16 cellular contexts compared by ENCODE assay signal in genomic region chr6:163530406-163530805, GRCh38.
DNase-seq lines count a peak whose midpoint lies in the region; ATAC-seq, FAIRE-seq and TF ChIP-seq lines count a peak whose summit lies in the region.
"Had no signal": no experiment of that assay in that cellular context is flagged by ENCODE, and none has a peak within 500 bp of the region (broad histone marks: within the 10 kb centered on the region; RNA-seq: fewer than 3 reads in every experiment).

No MANE protein-coding gene starts in this region.

- TF ChIP-seq CTCF in astrocyte (IDR thresholded peaks at IDR 0.05; ENCODE audit: insufficient read depth, low read depth, low read length) (no peak), smooth muscle cell (IDR thresholded peaks at IDR 0.05; ENCODE audit: borderline replicate concordance, insufficient read depth, poor library complexity, severe bottlenecking) (no peak)

- DNase-seq in right cardiac atrium (no peak), Right ventricle myocardium superior (no peak), astrocyte (ENCODE audit: low read depth) (peak; percentile 52), mesenchymal stem cell (no peak), smooth muscle cell (lab: John Stamatoyannopoulos, UW; ENCODE audit: unreplicated experiment) (no peak), MV-4-11 (lab: John Stamatoyannopoulos, UW) (no peak)
- no peak for DNase-seq in activated CD4-positive, alpha-beta T cell treated with anti-CD3 and anti-CD28 coated beads, Interleukin-2, amount 10 ng/mL, durations not matched to agents 7 days and 5 days
- DNase-seq: CD4-positive, alpha-beta T cell; DMS79 treated with DMSO at 0.1 percent for 48 hours; GF-D8; NCI-H1436 treated with DMSO at 0.1 percent for 48 hours; NCI-H2107; NCI-H345 had no signal

- peaks cover 10% of the 10 kb centered on the region for H3K4me1 ChIP-seq in right cardiac atrium (ENCODE audit: control insufficient read depth, insufficient read depth, low read length)
- peaks cover 72% of the 10 kb centered on the region for H3K4me1 ChIP-seq in astrocyte (ENCODE audit: insufficient read depth, low read length)
- peaks cover 7% of the 10 kb centered on the region for H3K4me1 ChIP-seq in mesenchymal stem cell (ENCODE audit: control insufficient read depth, insufficient read depth, low read depth, low read length)
- peaks cover 35% of the 10 kb centered on the region for H3K4me1 ChIP-seq in smooth muscle cell (ENCODE audit: low read depth)

- H3K27ac ChIP-seq in right cardiac atrium (ENCODE audit: low read length), result peak overlapping the region; percentile 45
- peak overlapping the region; percentile 81 for H3K27ac ChIP-seq in astrocyte (ENCODE audit: low read depth, low read length)
- peak overlapping the region; percentile 45 for H3K27ac ChIP-seq in mesenchymal stem cell (ENCODE audit: low read length, poor library complexity, severe bottlenecking)
- H3K27ac ChIP-seq in smooth muscle cell (ENCODE audit: low read depth), result peak overlapping the region; percentile 60

- H3K4ac ChIP-seq in mesenchymal stem cell (ENCODE audit: low read depth in 1 of 2, low read length in 2 of 2), result no peak overlapping the region

- peaks cover 16% of the 10 kb centered on the region for H3F3A ChIP-seq in smooth muscle cell (ENCODE audit: low read depth)

- H4K91ac ChIP-seq in mesenchymal stem cell (ENCODE audit: low read length), result no peak overlapping the region

- CTCF ChIA-PET in activated CD4-positive, alpha-beta T cell treated with anti-CD3 and anti-CD28 coated beads, Interleukin-2, amount 10 ng/mL, durations not matched to agents 7 days and 5 days (lab: Charles Lee), result interaction anchor here (1.0 kb wide), 1 partner anchor 14 kb away, joined by 4 read pairs; no protein-coding TSS in a partner anchor

- peak overlapping the region; percentile 4 for H3K4me3 Mint-ChIP-seq in astrocyte (ENCODE audit: unreplicated experiment)
- H3K4me3 Mint-ChIP-seq in activated CD4-positive, alpha-beta T cell treated with anti-CD3 and anti-CD28 coated beads, Interleukin-2, amount 10 ng/mL, durations not matched to agents 7 days and 5 days, result no peak overlapping the region
- H3K4me3 Mint-ChIP-seq: B cell; CD4-positive, alpha-beta T cell had no signal

- H3K4me1 Mint-ChIP-seq in astrocyte (ENCODE audit: low read depth, unreplicated experiment), result peaks cover 80% of the 10 kb centered on the region
- no peaks in the 10 kb centered on the region for H3K4me1 Mint-ChIP-seq in activated CD4-positive, alpha-beta T cell treated with anti-CD3 and anti-CD28 coated beads, Interleukin-2, amount 10 ng/mL, durations not matched to agents 7 days and 5 days

- H3K79me1 ChIP-seq in mesenchymal stem cell (replicated peaks; ENCODE audit: low read length, poor library complexity, severe bottlenecking), result no peaks in the 10 kb centered on the region

- POLR2A ChIA-PET in activated CD4-positive, alpha-beta T cell treated with anti-CD3 and anti-CD28 coated beads, Interleukin-2, amount 10 ng/mL, durations not matched to agents 7 days and 5 days (lab: Charles Lee), result no interaction called here

- H3K4me2 ChIP-seq in astrocyte (ENCODE audit: low read length) (peak overlapping the region; percentile 71), mesenchymal stem cell (ENCODE audit: low read length, poor library complexity, severe bottlenecking) (no peak overlapping the region), smooth muscle cell (peak overlapping the region; percentile 71)

- H3K27me3 Mint-ChIP-seq in astrocyte (ENCODE audit: low read depth, unreplicated experiment), result no peaks in the 10 kb centered on the region
- H3K27me3 Mint-ChIP-seq in activated CD4-positive, alpha-beta T cell treated with anti-CD3 and anti-CD28 coated beads, Interleukin-2, amount 10 ng/mL, durations not matched to agents 7 days and 5 days, result no peaks in the 10 kb centered on the region
- H3K27me3 Mint-ChIP-seq: B cell; CD4-positive, alpha-beta T cell had no signal

- H3K14ac ChIP-seq in mesenchymal stem cell (ENCODE audit: low read length in 2 of 2), result no peak overlapping the region

- no peak overlapping the region for H3K4me3 ChIP-seq in right cardiac atrium (ENCODE audit: low read length)
- H3K4me3 ChIP-seq in astrocyte (ENCODE audit: insufficient read depth, low read depth, low read length), result peak overlapping the region; percentile 8
- H3K4me3 ChIP-seq in mesenchymal stem cell (ENCODE audit: insufficient read depth in 1 of 2, low read depth in 1 of 2, low read length in 2 of 2), result peak overlapping the region in 1 of 2 experiments; percentile 42
- no peak overlapping the region for H3K4me3 ChIP-seq in smooth muscle cell

- no peak overlapping the region for H3K23ac ChIP-seq in mesenchymal stem cell (ENCODE audit: low read length in 2 of 2)

- peaks cover 3% of the 10 kb centered on the region for H3K36me3 ChIP-seq in astrocyte (ENCODE audit: insufficient read depth, low read length)
- no peaks in the 10 kb centered on the region for H3K36me3 ChIP-seq in mesenchymal stem cell (ENCODE audit: control insufficient read depth in 1 of 2, insufficient read depth in 2 of 2, low read depth in 1 of 2, low read length in 2 of 2)
- no peaks in the 10 kb centered on the region for H3K36me3 ChIP-seq in smooth muscle cell (ENCODE audit: low read depth)

- no peak overlapping the region for H2BK120ac ChIP-seq in mesenchymal stem cell (ENCODE audit: low read depth, low read length)

- no peak for FAIRE-seq in astrocyte (lab: Jason Lieb, UNC)
- FAIRE-seq: H1 had no signal

- H3K9me3 ChIP-seq in right cardiac atrium (ENCODE audit: control insufficient read depth, low read length) (no peaks in the 10 kb centered on the region), astrocyte (ENCODE audit: insufficient read depth, low read depth, low read length) (no peaks in the 10 kb centered on the region), mesenchymal stem cell (ENCODE audit: control insufficient read depth, low read length) (no peaks in the 10 kb centered on the region), smooth muscle cell (replicated peaks; ENCODE audit: low read depth) (no peaks in the 10 kb centered on the region)

- H2AFZ ChIP-seq in astrocyte (ENCODE audit: low read depth, low read length) (no peak overlapping the region), mesenchymal stem cell (ENCODE audit: low read depth, low read length) (no peak overlapping the region), smooth muscle cell (ENCODE audit: low read depth) (no peak overlapping the region)

- H3K9ac ChIP-seq in astrocyte (ENCODE audit: low read length) (peak overlapping the region; percentile 63), mesenchymal stem cell (ENCODE audit: low read length) (peak overlapping the region; percentile 52), smooth muscle cell (ENCODE audit: low read depth) (no peak overlapping the region)

- no peaks in the 10 kb centered on the region for H3K36me3 Mint-ChIP-seq in astrocyte (ENCODE audit: low read depth, unreplicated experiment)
- H3K36me3 Mint-ChIP-seq in activated CD4-positive, alpha-beta T cell treated with anti-CD3 and anti-CD28 coated beads, Interleukin-2, amount 10 ng/mL, durations not matched to agents 7 days and 5 days (ENCODE audit: low read depth), result peaks cover 2% of the 10 kb centered on the region

- no peak for ATAC-seq in right cardiac atrium
- no peak for ATAC-seq in Right ventricle myocardium superior (ENCODE audit: poor library complexity)
- no peak for ATAC-seq in HG02938 (IDR thresholded peaks at IDR 0.05; ENCODE audit: unreplicated experiment)

- peak overlapping the region; percentile 68 for H3K27ac Mint-ChIP-seq in astrocyte (ENCODE audit: unreplicated experiment)
- H3K27ac Mint-ChIP-seq in activated CD4-positive, alpha-beta T cell treated with anti-CD3 and anti-CD28 coated beads, Interleukin-2, amount 10 ng/mL, durations not matched to agents 7 days and 5 days, result no peak overlapping the region
- H3K27ac Mint-ChIP-seq: B cell; CD4-positive, alpha-beta T cell had no signal

- H2BK5ac ChIP-seq in mesenchymal stem cell (ENCODE audit: low read depth, low read length, poor library complexity, severe bottlenecking), result no peak overlapping the region

- H2BK15ac ChIP-seq in mesenchymal stem cell (ENCODE audit: low read depth, poor library complexity, severe bottlenecking), result no peak overlapping the region

- intact Hi-C loops in right cardiac atrium (cut with DNase I) (no loop called here), Right ventricle myocardium superior (cut with DNase I) (no loop called here)

- H4K8ac ChIP-seq in mesenchymal stem cell (ENCODE audit: low read length), result no peak overlapping the region

- H4K20me1 ChIP-seq in astrocyte (ENCODE audit: insufficient read depth, low read length) (peaks cover 29% of the 10 kb centered on the region), smooth muscle cell (ENCODE audit: low read depth) (peaks cover 100% of the 10 kb centered on the region)

- H2BK12ac ChIP-seq in mesenchymal stem cell (ENCODE audit: low read length in 2 of 2), result no peak overlapping the region

- H3K9me3 Mint-ChIP-seq in astrocyte (ENCODE audit: unreplicated experiment), result no peaks in the 10 kb centered on the region
- H3K9me3 Mint-ChIP-seq in activated CD4-positive, alpha-beta T cell treated with anti-CD3 and anti-CD28 coated beads, Interleukin-2, amount 10 ng/mL, durations not matched to agents 7 days and 5 days, result no peaks in the 10 kb centered on the region
- H3K9me3 Mint-ChIP-seq: CD4-positive, alpha-beta T cell had no signal

- H3K18ac ChIP-seq in mesenchymal stem cell (ENCODE audit: low read depth in 1 of 2, low read length in 2 of 2), result peak overlapping the region in 1 of 2 experiments; percentile 21

- H2AK5ac ChIP-seq in mesenchymal stem cell (ENCODE audit: low read length, severe bottlenecking), result no peak overlapping the region

- 46% methylated on average over 3 of the region's 3 CpGs for WGBS in right cardiac atrium
- 100% methylated on average over 1 of the region's 3 CpGs for WGBS in mesenchymal stem cell
- WGBS in smooth muscle cell (ENCODE audit: low lambda C conversion rate), result 97% methylated on average over 3 of the region's 3 CpGs

- H3K79me2 ChIP-seq in astrocyte (ENCODE audit: insufficient read depth, low read length), result peaks cover 95% of the 10 kb centered on the region
- peaks cover 95% of the 10 kb centered on the region for H3K79me2 ChIP-seq in smooth muscle cell (ENCODE audit: low read depth)

- H3K27me3 ChIP-seq in right cardiac atrium (ENCODE audit: control insufficient read depth, insufficient read depth), result no peaks in the 10 kb centered on the region
- H3K27me3 ChIP-seq in astrocyte (ENCODE audit: insufficient read depth, low read length), result no peaks in the 10 kb centered on the region
- no peaks in the 10 kb centered on the region for H3K27me3 ChIP-seq in mesenchymal stem cell (ENCODE audit: control insufficient read depth in 1 of 2, insufficient read depth in 1 of 2, low read length in 2 of 2)
- no peaks in the 10 kb centered on the region for H3K27me3 ChIP-seq in smooth muscle cell (ENCODE audit: low read depth)
